Comparison of ENCODE assay signal across 21 cellular contexts in genomic region chr7:148121426-148121825, GRCh38.
A peak's percentile ranks its signal among the peaks of the same experiment; 100 is the strongest.
DNase-seq lines count a peak whose midpoint lies in the region; ATAC-seq lines count a peak whose summit lies in the region.
"Had no signal": no experiment of that assay in that cellular context is flagged by ENCODE, and none has a peak within 500 bp of the region (broad histone marks: within the 10 kb centered on the region; RNA-seq: fewer than 3 reads in every experiment).

No MANE protein-coding gene starts in this region.

- H3K9me3 Mint-ChIP-seq in natural killer cell treated with Interleukin-12 subunit alpha and Interleukin-12 subunit beta and Interleukin-15 and Interleukin-18, amount 100 ng/mL, for 72 hours = peaks cover 3% of the 10 kb centered on the region

- no peaks in the 10 kb centered on the region for H3K4me1 Mint-ChIP-seq in natural killer cell treated with Interleukin-12 subunit alpha and Interleukin-12 subunit beta and Interleukin-15 and Interleukin-18, amount 100 ng/mL, for 72 hours (ENCODE audit: low read depth in 2 of 2)

- ATAC-seq in GM18511 (IDR thresholded peaks at IDR 0.05; ENCODE audit: unreplicated experiment) (peak; percentile 66), HG03432 (IDR thresholded peaks at IDR 0.05; ENCODE audit: unreplicated experiment) (peak; percentile 67)
- ATAC-seq in natural killer cell treated with Interleukin-12 subunit alpha and Interleukin-12 subunit beta and Interleukin-15 and Interleukin-18, amount 100 ng/mL, for 72 hours = no peak
- ATAC-seq: CD8-positive, alpha-beta T cell; K562 had no signal

- no peaks in the 10 kb centered on the region for H3K36me3 Mint-ChIP-seq in natural killer cell treated with Interleukin-12 subunit alpha and Interleukin-12 subunit beta and Interleukin-15 and Interleukin-18, amount 100 ng/mL, for 72 hours
- H3K36me3 Mint-ChIP-seq: CD8-positive, alpha-beta T cell had no signal

- H3K27me3 Mint-ChIP-seq in natural killer cell treated with Interleukin-12 subunit alpha and Interleukin-12 subunit beta and Interleukin-15 and Interleukin-18, amount 100 ng/mL, for 72 hours = peaks cover 4 to 19% of the 10 kb centered on the region in 2 donors

- H3K27ac Mint-ChIP-seq in natural killer cell treated with Interleukin-12 subunit alpha and Interleukin-12 subunit beta and Interleukin-15 and Interleukin-18, amount 100 ng/mL, for 72 hours = no peak overlapping the region
- H3K27ac Mint-ChIP-seq: CD8-positive, alpha-beta T cell had no signal

- H3K4me3 Mint-ChIP-seq in natural killer cell treated with Interleukin-12 subunit alpha and Interleukin-12 subunit beta and Interleukin-15 and Interleukin-18, amount 100 ng/mL, for 72 hours = no peak overlapping the region
- H3K4me3 Mint-ChIP-seq: CD8-positive, alpha-beta T cell had no signal

- DNase-seq in left kidney (ENCODE audit: low read depth, low spot score) (peak; percentile 27), inferior parietal cortex (ENCODE audit: extremely low spot score) (no peak), hypothalamus (lab: John Stamatoyannopoulos, UW) (no peak)
- no peak for DNase-seq in activated CD4-positive, alpha-beta T cell treated with anti-CD3 and anti-CD28 coated beads, Interleukin-2, amount 50 U/mL, for 48 hours
- no peak for DNase-seq in natural killer cell treated with Interleukin-12 subunit alpha and Interleukin-12 subunit beta and Interleukin-15 and Interleukin-18, amount 100 ng/mL, for 72 hours (ENCODE audit: low spot score)
- DNase-seq: Caco-2; CD8-positive, alpha-beta T cell; DMS 273 treated with DMSO at 0.1 percent for 48 hours; DMS79 treated with DMSO at 0.1 percent for 48 hours; GF-D8; Kasumi-1; NCI-H1092 treated with DMSO at 0.1 percent for 48 hours; NCI-H1436; NCI-H187; NCI-H2081 treated with DMSO at 0.1 percent for 48 hours; NCI-H446; NCI-H524 treated with DMSO at 0.1 percent for 48 hours; NCI-H774 had no signal

Comparison
In these comparisons a context has a peak if more than half of its experiments do, and no peak if none do; other contexts are left out.
1. ATAC-seq: peak in GM18511 (single experiment) and HG03432 (single experiment); none in natural killer cell treated with Interleukin-12 subunit alpha and Interleukin-12 subunit beta and Interleukin-15 and Interleukin-18, amount 100 ng/mL, for 72 hours (0 of 2).